Comparison of ENCODE assay signal across 18 cellular contexts in genomic region chr2:152606081-152606480, GRCh38.
A peak's percentile ranks its signal among the peaks of the same experiment; 100 is the strongest.
DNase-seq lines count a peak whose midpoint lies in the region; ATAC-seq and TF ChIP-seq lines count a peak whose summit lies in the region.
"Had no signal": no experiment of that assay in that cellular context is flagged by ENCODE, and none has a peak within 500 bp of the region (broad histone marks: within the 10 kb centered on the region; RNA-seq: fewer than 3 reads in every experiment).

No MANE protein-coding gene starts in this region.

- H3K9me2 ChIP-seq in GM23248 (ENCODE audit: insufficient read depth) = no peaks in the 10 kb centered on the region

- H3K4me2 ChIP-seq in GM23248 (ENCODE audit: unreplicated experiment) = peak overlapping the region; percentile 19

- WGBS in GM23248 (ENCODE audit: low coverage in 1 of 2, low lambda C conversion rate in 2 of 2, missing lambda C conversion rate in 2 of 2), 2 experiments = 3 to 7% methylated on average over 1 of the region's 1 CpG

- no peaks in the 10 kb centered on the region for H3K27me3 Mint-ChIP-seq in HFFc6 (ENCODE audit: insufficient read depth)
- H3K27me3 Mint-ChIP-seq: CD4-positive, CD25-positive, alpha-beta regulatory T cell had no signal

- H3K4me3 ChIP-seq in GM23248 (no peak overlapping the region), HAP-1 (no peak overlapping the region)
- H3K4me3 ChIP-seq: MG63 had no signal

- H3K27ac ChIP-seq in GM23248 = no peak overlapping the region
- H3K27ac ChIP-seq in angular gyrus (ENCODE audit: low read depth, low read length) = peak overlapping the region; percentile 14
- peak overlapping the region; percentile 16 for H3K27ac ChIP-seq in layer of hippocampus (ENCODE audit: low read depth, low read length)

- H3K4me1 Mint-ChIP-seq in HFFc6 (ENCODE audit: low read depth) = peaks cover 31% of the 10 kb centered on the region

- no peak overlapping the region for H3K4me3 Mint-ChIP-seq in HFFc6
- H3K4me3 Mint-ChIP-seq: CD4-positive, CD25-positive, alpha-beta regulatory T cell; T-helper 1 cell treated with Interleukin-12 subunit alpha and Interleukin-12 subunit beta and Interleukin-4 antibody, amounts not matched to agents 30 μg/mL and 1 μg/mL, for 36 hours had no signal

- no peak overlapping the region for H3K9ac ChIP-seq in GM23248

- no peaks in the 10 kb centered on the region for H3K79me2 ChIP-seq in GM23248 (ENCODE audit: insufficient read depth)

- no peaks in the 10 kb centered on the region for H3K9me3 ChIP-seq in GM23248 (ENCODE audit: low read depth)
- H3K9me3 ChIP-seq in HAP-1 = no peaks in the 10 kb centered on the region
- H3K9me3 ChIP-seq: MG63 had no signal

- H4K20me1 ChIP-seq in GM23248 (ENCODE audit: insufficient read depth) = no peaks in the 10 kb centered on the region

- DNase-seq in GM23248 (peak; percentile 38), NCI-H1930 (lab: John Stamatoyannopoulos, UW) (no peak), HFFc6 (no peak), HAP-1 (ENCODE audit: low spot score in 2 of 2) (no peak)
- DNase-seq: CD4-positive, CD25-positive, alpha-beta regulatory T cell; DMS153; DND-41; KBM-7; MG63; NCI-H2029 treated with DMSO at 0.1 percent for 48 hours; NCI-H526 treated with DMSO at 0.1 percent for 48 hours; Right ventricle myocardium superior; RPMI8226; SW 1271 had no signal

- H3K27me3 ChIP-seq in GM23248 (replicated peaks; ENCODE audit: insufficient read depth) (no peaks in the 10 kb centered on the region), layer of hippocampus (ENCODE audit: control insufficient read depth, insufficient read depth, low read length) (no peaks in the 10 kb centered on the region), HAP-1 (ENCODE audit: low read depth) (no peaks in the 10 kb centered on the region)
- H3K27me3 ChIP-seq: MG63 had no signal

- H3K4me1 ChIP-seq in GM23248 (ENCODE audit: insufficient read depth) (peaks cover 16% of the 10 kb centered on the region), HAP-1 (no peaks in the 10 kb centered on the region)

- ATAC-seq in GM21528 (IDR thresholded peaks at IDR 0.05; ENCODE audit: low FRiP score, unreplicated experiment) = no peak

- no peak overlapping the region for H3K27ac Mint-ChIP-seq in HFFc6
- H3K27ac Mint-ChIP-seq: CD4-positive, CD25-positive, alpha-beta regulatory T cell; T-helper 1 cell treated with Interleukin-12 subunit alpha and Interleukin-12 subunit beta and Interleukin-4 antibody, amounts not matched to agents 30 μg/mL and 1 μg/mL, for 36 hours had no signal

- H3K36me3 ChIP-seq in GM23248 (ENCODE audit: low read depth) (no peaks in the 10 kb centered on the region), HAP-1 (replicated peaks) (no peaks in the 10 kb centered on the region)
- H3K36me3 ChIP-seq: MG63 had no signal

- no peak for TF ChIP-seq CTCF in HFFc6 (IDR thresholded peaks at IDR 0.05)

- in situ Hi-C loops in GM23248 (cut with MboI) (no loop called here), HAP-1 (cut with MboI; ENCODE audit: low sequenced_read_pairs) (no loop called here)

- no peaks in the 10 kb centered on the region for H3K9me3 Mint-ChIP-seq in HFFc6
- H3K9me3 Mint-ChIP-seq: CD4-positive, CD25-positive, alpha-beta regulatory T cell; T-helper 1 cell treated with Interleukin-12 subunit alpha and Interleukin-12 subunit beta and Interleukin-4 antibody, amounts not matched to agents 30 μg/mL and 1 μg/mL, for 36 hours had no signal

- no peaks in the 10 kb centered on the region; the same call in 1 of the 2 replicates for H3K36me3 Mint-ChIP-seq in HFFc6 (ENCODE audit: low read depth)
- H3K36me3 Mint-ChIP-seq: CD4-positive, CD25-positive, alpha-beta regulatory T cell had no signal

- H2AFZ ChIP-seq in GM23248 = no peak overlapping the region

- H3F3A ChIP-seq in GM23248 (ENCODE audit: insufficient read depth) = 0 out of 2 replicates have a peak, but pooled peaks cover 6% of the 10 kb centered on the region
